10 cellular contexts compared by ENCODE assay signal in genomic region chr22:50171319-50171964, GRCh38. TPM values are rescaled to one million over a fixed set of nuclear protein-coding genes. Genes with fewer than 3 reads are reported as not detected.
DNase-seq lines count a peak whose midpoint lies in the region; ATAC-seq lines count a peak whose summit lies in the region.
"Had no signal": no experiment of that assay in that cellular context is flagged by ENCODE, and none has a peak within 500 bp of the region (broad histone marks: within the 10 kb centered on the region; RNA-seq: fewer than 3 reads in every experiment).

No MANE protein-coding gene starts in this region.

- CTCF ChIA-PET in naive thymus-derived CD4-positive, alpha-beta T cell (lab: Charles Lee), result no interaction called here

- H3K4me1 Mint-ChIP-seq in central memory CD8-positive, alpha-beta T cell, result peaks cover 7% of the 10 kb centered on the region
- H3K4me1 Mint-ChIP-seq in naive thymus-derived CD4-positive, alpha-beta T cell, result peaks cover 0 to 6% (median 2%) of the 10 kb centered on the region in 7 donors

- peaks cover 4% of the 10 kb centered on the region for H3K36me3 Mint-ChIP-seq in central memory CD8-positive, alpha-beta T cell (ENCODE audit: insufficient read depth)
- no peaks in the 10 kb centered on the region for H3K36me3 Mint-ChIP-seq in naive thymus-derived CD4-positive, alpha-beta T cell

- H3K27me3 ChIP-seq in ACC112 (ENCODE audit: insufficient read depth, low read length) (no peaks in the 10 kb centered on the region), HUES48 (ENCODE audit: control insufficient read depth, insufficient read depth, low read length) (peaks cover 21% of the 10 kb centered on the region)
- H3K27me3 ChIP-seq in naive thymus-derived CD4-positive, alpha-beta T cell (ENCODE audit: control insufficient read depth in 2 of 2, insufficient read depth in 2 of 2, low read length in 2 of 2), result peaks cover 0 to 4% of the 10 kb centered on the region in 2 donors

- no peaks in the 10 kb centered on the region for H3K79me2 ChIP-seq in ACC112 (ENCODE audit: control insufficient read depth, insufficient read depth, low read length, unreplicated experiment)

- H3K9ac ChIP-seq in HUES48 (ENCODE audit: low read depth, low read length), result no peak overlapping the region

- H3K27me3 Mint-ChIP-seq in central memory CD8-positive, alpha-beta T cell, result peaks cover 57% of the 10 kb centered on the region
- peaks cover 20 to 45% (median 35%) of the 10 kb centered on the region in 5 donors for H3K27me3 Mint-ChIP-seq in naive thymus-derived CD4-positive, alpha-beta T cell

- 0 out of 2 replicates have a peak overlapping the region, but pooled peaks have one; percentile 71 for H3K4me3 ChIP-seq in ACC112 (ENCODE audit: low read depth, low read length)
- peak overlapping the region; percentile 70; the same call in 1 of the 2 replicates for H3K4me3 ChIP-seq in HUES48 (ENCODE audit: low read depth, low read length)
- no peak overlapping the region for H3K4me3 ChIP-seq in naive thymus-derived CD4-positive, alpha-beta T cell (ENCODE audit: low read length)

- POLR2A ChIA-PET in naive thymus-derived CD4-positive, alpha-beta T cell (lab: Charles Lee), result interaction anchor here (1.1 kb wide), 1 partner anchor 15 kb away, joined by 3 read pairs; no protein-coding TSS in a partner anchor

- DNase-seq in central memory CD8-positive, alpha-beta T cell (ENCODE audit: low spot score in 2 of 2), result no peak
- DNase-seq in naive thymus-derived CD4-positive, alpha-beta T cell, result no peak
- DNase-seq in hippocampal formation (lab: John Stamatoyannopoulos, UW) (no peak), midbrain (lab: John Stamatoyannopoulos, UW) (no peak)
- DNase-seq: activated CD4-positive, CD25-positive, alpha-beta regulatory T cell; effector CD8-positive, alpha-beta T cell had no signal

- H3K36me3 ChIP-seq in ACC112 (ENCODE audit: insufficient read depth, low read length), result no peaks in the 10 kb centered on the region
- H3K36me3 ChIP-seq in HUES48 (ENCODE audit: control insufficient read depth, insufficient read depth, low read length), result no peaks in the 10 kb centered on the region
- no peaks in the 10 kb centered on the region for H3K36me3 ChIP-seq in naive thymus-derived CD4-positive, alpha-beta T cell (ENCODE audit: control insufficient read depth in 2 of 3, insufficient read depth in 3 of 3, low read length in 3 of 3)

- no peak for ATAC-seq in central memory CD8-positive, alpha-beta T cell (replicated peaks; ENCODE audit: extremely low read depth, poor library complexity, severe bottlenecking)
- ATAC-seq in naive thymus-derived CD4-positive, alpha-beta T cell, result no peak
- ATAC-seq in HG03354 (IDR thresholded peaks at IDR 0.05; ENCODE audit: poor library complexity, severe bottlenecking, unreplicated experiment) (no peak), GM18858 (IDR thresholded peaks at IDR 0.05; ENCODE audit: unreplicated experiment) (no peak)

- H3K9me3 Mint-ChIP-seq in central memory CD8-positive, alpha-beta T cell, result no peaks in the 10 kb centered on the region
- H3K9me3 Mint-ChIP-seq in naive thymus-derived CD4-positive, alpha-beta T cell, result no peaks in the 10 kb centered on the region

- H3K9me3 ChIP-seq in HUES48 (ENCODE audit: control insufficient read depth, insufficient read depth, low read length), result no peaks in the 10 kb centered on the region
- no peaks in the 10 kb centered on the region for H3K9me3 ChIP-seq in naive thymus-derived CD4-positive, alpha-beta T cell (ENCODE audit: control insufficient read depth in 2 of 3, low read length in 3 of 3)

- no peak overlapping the region for H3K27ac Mint-ChIP-seq in central memory CD8-positive, alpha-beta T cell (ENCODE audit: low read depth)
- no peak overlapping the region for H3K27ac Mint-ChIP-seq in naive thymus-derived CD4-positive, alpha-beta T cell

- intact Hi-C loops in naive thymus-derived CD4-positive, alpha-beta T cell (cut with micrococcal nuclease), result loop anchor here (2.0 to 10.0 kb wide), 2 partner anchors 19 to 177 kb away; no protein-coding TSS in a partner anchor

- H3K27ac ChIP-seq in ACC112 (ENCODE audit: low read depth, low read length) (no peak overlapping the region), HUES48 (ENCODE audit: low read depth, low read length) (no peak overlapping the region)
- no peak overlapping the region for H3K27ac ChIP-seq in naive thymus-derived CD4-positive, alpha-beta T cell (ENCODE audit: low read depth, low read length)

- no peaks in the 10 kb centered on the region for H3K4me1 ChIP-seq in ACC112 (ENCODE audit: control insufficient read depth, insufficient read depth, low read length, unreplicated experiment)
- H3K4me1 ChIP-seq in HUES48 (ENCODE audit: control insufficient read depth, insufficient read depth, low read length), result no peaks in the 10 kb centered on the region
- H3K4me1 ChIP-seq in naive thymus-derived CD4-positive, alpha-beta T cell (ENCODE audit: control insufficient read depth in 2 of 2, insufficient read depth in 2 of 2, low read length in 2 of 2), result no peaks in the 10 kb centered on the region

- no peak overlapping the region for H2AFZ ChIP-seq in ACC112 (ENCODE audit: low read length, unreplicated experiment)

- H3K4me3 Mint-ChIP-seq in central memory CD8-positive, alpha-beta T cell, result peak overlapping the region; percentile 73
- peak overlapping the region; percentile 60 to 83 (median 77) for H3K4me3 Mint-ChIP-seq in naive thymus-derived CD4-positive, alpha-beta T cell

RNA-seq across cellular contexts. Expression of gene PANX2, which starts 0.9 kb away (rescaled TPM):
- 1 to 10 TPM in 1 of 5 experiments, under 1 TPM in 2, not detected in 2; 0.27 to 2.0 (median 0.66) TPM for total RNA-seq in naive thymus-derived CD4-positive, alpha-beta T cell
- not detected for polyA plus RNA-seq in naive thymus-derived CD4-positive, alpha-beta T cell

RNA-seq across cellular contexts. Expression of gene TRABD, which starts 14.3 kb away (rescaled TPM):
- total RNA-seq in naive thymus-derived CD4-positive, alpha-beta T cell, result 100 to 1,000 TPM; 106 to 157 (median 124) TPM
- polyA plus RNA-seq in naive thymus-derived CD4-positive, alpha-beta T cell, result 10 to 100 TPM; 29.4 to 50.0 TPM

RNA-seq across cellular contexts. Expression of gene SELENOO, which starts 29.4 kb away (rescaled TPM):
- 10 to 100 TPM; 26.7 to 36.6 (median 32.4) TPM for total RNA-seq in naive thymus-derived CD4-positive, alpha-beta T cell
- polyA plus RNA-seq in naive thymus-derived CD4-positive, alpha-beta T cell, result 1 to 10 TPM; 3.4 to 5.9 TPM
